2 cellular contexts compared by ENCODE assay signal in genomic region chr12:50720085-50720484, GRCh38.
TF ChIP-seq lines count a peak whose summit lies in the region.

No MANE protein-coding gene starts in this region.

TF ChIP-seq in IMR-90, 13 proteins besides CTCF, POLR2A, EP300 and RAD21:
- TF ChIP-seq USF2 (IDR thresholded peaks at IDR 0.05; ENCODE audit: low read depth, low read length) (no peak), CEBPB (IDR thresholded peaks at IDR 0.05; ENCODE audit: low read depth, low read length) (no peak), MXI1 (IDR thresholded peaks at IDR 0.05; ENCODE audit: borderline replicate concordance, low read depth, low read length) (0 out of 2 replicates have a peak, but pooled peaks have one; percentile 18)

TF ChIP-seq in HepG2, 621 proteins besides CTCF, POLR2A, EP300 and RAD21:
- TF ChIP-seq ZNF710 (CRISPR knock-in tag; IDR thresholded peaks at IDR 0.05; ENCODE audit: borderline replicate concordance) (no peak), ZNF557 (CRISPR knock-in tag; IDR thresholded peaks at IDR 0.05) (no peak), SALL1 (CRISPR knock-in tag; IDR thresholded peaks at IDR 0.05) (no peak), ZNF484 (CRISPR knock-in tag; IDR thresholded peaks at IDR 0.05; ENCODE audit: borderline replicate concordance, low read depth) (no peak), ZNF205 (CRISPR knock-in tag; IDR thresholded peaks at IDR 0.05) (no peak), ZNF350 (CRISPR knock-in tag; IDR thresholded peaks at IDR 0.05; ENCODE audit: borderline replicate concordance, low read depth) (no peak), ZNF296 (CRISPR knock-in tag; conservative IDR thresholded peaks at IDR 0.05) (no peak), TFAP4 (IDR thresholded peaks at IDR 0.05; ENCODE audit: borderline replicate concordance, low read depth) (peak; percentile 23; the same call in 1 of the 2 replicates), MAFK (conservative IDR thresholded peaks at IDR 0.05 in 1 of 2, IDR thresholded peaks at IDR 0.05 in 1 of 2; ENCODE audit: low read length in 2 of 2) (peak; percentile 53 to 55; a peak in 3 of 4 replicates), ZNF567 (CRISPR knock-in tag; IDR thresholded peaks at IDR 0.05; ENCODE audit: borderline replicate concordance) (no peak), MAFF (IDR thresholded peaks at IDR 0.05; ENCODE audit: low read depth, low read length) (peak; percentile 58), FLYWCH1 (CRISPR knock-in tag; IDR thresholded peaks at IDR 0.05) (no peak), SAP130 (CRISPR knock-in tag; IDR thresholded peaks at IDR 0.05; ENCODE audit: low read depth) (peak; percentile 21; the same call in 1 of the 2 replicates), HDAC6 (IDR thresholded peaks at IDR 0.05; ENCODE audit: low read depth, low read length) (no peak), ZEB1 (IDR thresholded peaks at IDR 0.05; ENCODE audit: insufficient replicate concordance, low read depth) (no peak), KDM6A (CRISPR knock-in tag; IDR thresholded peaks at IDR 0.05; ENCODE audit: low read depth) (no peak), ZBTB49 (CRISPR knock-in tag; IDR thresholded peaks at IDR 0.05; ENCODE audit: borderline replicate concordance) (no peak), ZNF431 (CRISPR knock-in tag; IDR thresholded peaks at IDR 0.05; ENCODE audit: borderline replicate concordance, low read depth) (no peak), ATF7 (IDR thresholded peaks at IDR 0.05) (no peak), ATF7 (CRISPR knock-in tag; IDR thresholded peaks at IDR 0.05) (no peak), RXRB (CRISPR knock-in tag; IDR thresholded peaks at IDR 0.05; ENCODE audit: borderline replicate concordance) (no peak), AKAP8 (CRISPR knock-in tag; IDR thresholded peaks at IDR 0.05) (no peak), TARDBP (CRISPR knock-in tag; IDR thresholded peaks at IDR 0.05) (no peak), CBX1 (IDR thresholded peaks at IDR 0.05; ENCODE audit: low read depth) (no peak), CBFB (CRISPR knock-in tag; IDR thresholded peaks at IDR 0.05) (no peak)
